ENCODE assay signal across 7 cellular contexts in genomic region chr6:41548098-41548840, GRCh38. TPM values are rescaled to one million over a fixed set of nuclear protein-coding genes. Genes with fewer than 3 reads are reported as not detected.
DNase-seq lines count a peak whose midpoint lies in the region; ATAC-seq and TF ChIP-seq lines count a peak whose summit lies in the region.

No MANE protein-coding gene starts in this region.

- peak; percentile 61 for DNase-seq in activated naive CD8-positive, alpha-beta T cell treated with anti-CD3 and anti-CD28 coated beads, Interleukin-2, amount 10 ng/mL, durations not matched to agents 7 days and 5 days
- DNase-seq in lung (ENCODE audit: low spot score) (no peak), NCI-H1105 (lab: John Stamatoyannopoulos, UW) (no peak)
- peak; percentile 38 to 54 for DNase-seq in stimulated activated naive CD8-positive, alpha-beta T cell treated with anti-CD3 and anti-CD28 coated beads, Interleukin-15, amount 100 ng/mL, for 72 hours

- peaks cover 1% of the 10 kb centered on the region for H3K36me3 Mint-ChIP-seq in activated naive CD8-positive, alpha-beta T cell treated with anti-CD3 and anti-CD28 coated beads, Interleukin-2, amount 10 ng/mL, durations not matched to agents 7 days and 5 days

- ATAC-seq in activated naive CD8-positive, alpha-beta T cell treated with anti-CD3 and anti-CD28 coated beads, Interleukin-2, amount 10 ng/mL, durations not matched to agents 7 days and 5 days (ENCODE audit: low read depth): no peak
- no peak for ATAC-seq in lung (ENCODE audit: insufficient read depth, low FRiP score)
- no peak for ATAC-seq in stimulated activated naive CD8-positive, alpha-beta T cell treated with anti-CD3 and anti-CD28 coated beads, Interleukin-15, amount 100 ng/mL, for 72 hours
- ATAC-seq in HG03280 (IDR thresholded peaks at IDR 0.05; ENCODE audit: unreplicated experiment): no peak
- ATAC-seq in GM21717 (IDR thresholded peaks at IDR 0.05; ENCODE audit: unreplicated experiment): no peak

- H3K9me3 Mint-ChIP-seq in activated naive CD8-positive, alpha-beta T cell treated with anti-CD3 and anti-CD28 coated beads, Interleukin-2, amount 10 ng/mL, durations not matched to agents 7 days and 5 days: no peaks in the 10 kb centered on the region
- no peaks in the 10 kb centered on the region for H3K9me3 Mint-ChIP-seq in stimulated activated naive CD8-positive, alpha-beta T cell treated with anti-CD3 and anti-CD28 coated beads, Interleukin-15, amount 100 ng/mL, for 72 hours

- H3K9me3 ChIP-seq in OCI-LY1 (ENCODE audit: low read length) (no peaks in the 10 kb centered on the region), lung (ENCODE audit: control insufficient read depth in 2 of 2, insufficient read depth in 1 of 2, low read length in 1 of 2) (no peaks in the 10 kb centered on the region)

- H4K20me1 ChIP-seq in OCI-LY1 (ENCODE audit: insufficient read depth, low read length): no peaks in the 10 kb centered on the region

- TF ChIP-seq CTCF in OCI-LY1 (IDR thresholded peaks at IDR 0.05; ENCODE audit: low read length): no peak
- TF ChIP-seq CTCF in lung (IDR thresholded peaks at IDR 0.05; ENCODE audit: control extremely low read depth, extremely low read depth): no peak

- H3F3A ChIP-seq in OCI-LY1 (ENCODE audit: insufficient read depth, low read length): no peaks in the 10 kb centered on the region

- H3K4me2 ChIP-seq in OCI-LY1 (ENCODE audit: low read length): peak overlapping the region; percentile 97

- H3K4me3 Mint-ChIP-seq in activated naive CD8-positive, alpha-beta T cell treated with anti-CD3 and anti-CD28 coated beads, Interleukin-2, amount 10 ng/mL, durations not matched to agents 7 days and 5 days: peak overlapping the region; percentile 86
- peak overlapping the region; percentile 93 for H3K4me3 Mint-ChIP-seq in stimulated activated naive CD8-positive, alpha-beta T cell treated with anti-CD3 and anti-CD28 coated beads, Interleukin-15, amount 100 ng/mL, for 72 hours

- 18 to 33% methylated on average over 50 of the region's 50 CpGs for WGBS in lung, 2 donors

- POLR2A ChIA-PET in activated naive CD8-positive, alpha-beta T cell treated with anti-CD3 and anti-CD28 coated beads, Interleukin-2, amount 10 ng/mL, durations not matched to agents 7 days and 5 days (lab: Charles Lee): interaction anchor here (0.7 to 2.1 kb wide), 3 partner anchors 10 to 203 kb away, joined by 3 to 4 read pairs (median 4); no protein-coding TSS in a partner anchor

- peaks cover 58% of the 10 kb centered on the region for H3K27me3 Mint-ChIP-seq in activated naive CD8-positive, alpha-beta T cell treated with anti-CD3 and anti-CD28 coated beads, Interleukin-2, amount 10 ng/mL, durations not matched to agents 7 days and 5 days
- H3K27me3 Mint-ChIP-seq in stimulated activated naive CD8-positive, alpha-beta T cell treated with anti-CD3 and anti-CD28 coated beads, Interleukin-15, amount 100 ng/mL, for 72 hours: peaks cover 58% of the 10 kb centered on the region

- H3K4me3 ChIP-seq in OCI-LY1 (ENCODE audit: low read depth, low read length, poor library complexity, severe bottlenecking) (peak overlapping the region; percentile 73), lung (peak overlapping the region; percentile 59)

- no peak overlapping the region for H2AFZ ChIP-seq in OCI-LY1 (ENCODE audit: low read length)

- H3K4me1 ChIP-seq in OCI-LY1 (ENCODE audit: insufficient read depth, low read length, severe bottlenecking): peaks cover 26% of the 10 kb centered on the region
- H3K4me1 ChIP-seq in lung (ENCODE audit: control insufficient read depth in 2 of 2, insufficient read depth in 2 of 2, low read length in 2 of 2): peaks cover 4 to 18% of the 10 kb centered on the region in 2 donors

- no peaks in the 10 kb centered on the region for H3K9me2 ChIP-seq in OCI-LY1 (ENCODE audit: low read depth, low read length)

- H3K79me2 ChIP-seq in OCI-LY1 (ENCODE audit: insufficient read depth, low read length): no peaks in the 10 kb centered on the region

- H3K9ac ChIP-seq in OCI-LY1 (ENCODE audit: low read length): no peak overlapping the region

- H3K36me3 ChIP-seq in OCI-LY1 (ENCODE audit: insufficient read depth, low read length): no peaks in the 10 kb centered on the region; the same call in 1 of the 2 replicates
- H3K36me3 ChIP-seq in lung (ENCODE audit: control insufficient read depth in 2 of 2, insufficient read depth in 2 of 2, low read length in 2 of 2): peaks cover 0 to 7% of the 10 kb centered on the region in 2 donors

- H3K27me3 ChIP-seq in OCI-LY1 (ENCODE audit: insufficient read depth, low read length) (no peaks in the 10 kb centered on the region; the same call in 1 of the 2 replicates), lung (ENCODE audit: control insufficient read depth, insufficient read depth) (no peaks in the 10 kb centered on the region)

- H3K27ac Mint-ChIP-seq in activated naive CD8-positive, alpha-beta T cell treated with anti-CD3 and anti-CD28 coated beads, Interleukin-2, amount 10 ng/mL, durations not matched to agents 7 days and 5 days: no peak overlapping the region
- H3K27ac Mint-ChIP-seq in stimulated activated naive CD8-positive, alpha-beta T cell treated with anti-CD3 and anti-CD28 coated beads, Interleukin-15, amount 100 ng/mL, for 72 hours: peak overlapping the region in 1 of 2 donors; percentile 71

- H3K27ac ChIP-seq in OCI-LY1 (ENCODE audit: low read depth, low read length, poor library complexity, severe bottlenecking): no peak overlapping the region
- peak overlapping the region in 1 of 2 donors; percentile 33 for H3K27ac ChIP-seq in lung (ENCODE audit: low read depth in 1 of 2, low read length in 1 of 2)

- peaks cover 12% of the 10 kb centered on the region for H3K4me1 Mint-ChIP-seq in activated naive CD8-positive, alpha-beta T cell treated with anti-CD3 and anti-CD28 coated beads, Interleukin-2, amount 10 ng/mL, durations not matched to agents 7 days and 5 days
- peaks cover 55% of the 10 kb centered on the region for H3K4me1 Mint-ChIP-seq in stimulated activated naive CD8-positive, alpha-beta T cell treated with anti-CD3 and anti-CD28 coated beads, Interleukin-15, amount 100 ng/mL, for 72 hours

RNA-seq across cellular contexts. Expression of gene FOXP4, which starts 2.1 kb away (rescaled TPM):
- total RNA-seq in activated naive CD8-positive, alpha-beta T cell treated with anti-CD3 and anti-CD28 coated beads, Interleukin-2, amount 10 ng/mL, durations not matched to agents 7 days and 5 days: 1 to 10 TPM; 7.5 to 8.8 TPM
- total RNA-seq in lung: 10 to 100 TPM; 22.6 to 35.0 TPM
- polyA plus RNA-seq in lung: 10 to 100 TPM; 12.8 to 21.7 TPM

Comparison
In these comparisons a context has a peak if more than half of its experiments do, and no peak if none do; other contexts are left out.
1. DNase-seq: peak in activated naive CD8-positive, alpha-beta T cell treated with anti-CD3 and anti-CD28 coated beads, Interleukin-2, amount 10 ng/mL, durations not matched to agents 7 days and 5 days (single experiment) and stimulated activated naive CD8-positive, alpha-beta T cell treated with anti-CD3 and anti-CD28 coated beads, Interleukin-15, amount 100 ng/mL, for 72 hours (2 of 2); none in lung (single experiment) and NCI-H1105 (single experiment).